ENCODE assay signal across 16 cellular contexts in genomic region chr1:85319488-85319887, GRCh38. TPM values are rescaled to one million over a fixed set of nuclear protein-coding genes. Genes with fewer than 3 reads are reported as not detected.
A peak's percentile ranks its signal among the peaks of the same experiment; 100 is the strongest.
DNase-seq lines count a peak whose midpoint lies in the region; ATAC-seq and TF ChIP-seq lines count a peak whose summit lies in the region.
"Had no signal": no experiment of that assay in that cellular context is flagged by ENCODE, and none has a peak within 500 bp of the region (broad histone marks: within the 10 kb centered on the region; RNA-seq: fewer than 3 reads in every experiment).

No MANE protein-coding gene starts in this region.

- H3K79me2 ChIP-seq in fibroblast of lung (ENCODE audit: control insufficient read depth, insufficient read depth, low read length) = peaks cover 3% of the 10 kb centered on the region

- peaks cover 6% of the 10 kb centered on the region for H3K4me1 Mint-ChIP-seq in T-helper 2 cell treated with Interferon-gamma antibody and Interleukin-4, amounts not matched to agents 5 μg/mL and 100 μg/mL, for 36 hours (ENCODE audit: low read depth)

- no peaks in the 10 kb centered on the region for H3K36me3 ChIP-seq in fibroblast of lung (ENCODE audit: control insufficient read depth, insufficient read depth, low read length)
- H3K36me3 ChIP-seq: Peyer's patch had no signal

- H2AFZ ChIP-seq in fibroblast of lung (ENCODE audit: low read length) = no peak overlapping the region

- H3K4me2 ChIP-seq in fibroblast of lung (ENCODE audit: extremely low read depth, insufficient read depth, low read length) = no peak overlapping the region

- no peak overlapping the region for H3K27ac Mint-ChIP-seq in T-helper 2 cell treated with Interferon-gamma antibody and Interleukin-4, amounts not matched to agents 5 μg/mL and 100 μg/mL, for 36 hours

- no peaks in the 10 kb centered on the region for H3K9me3 ChIP-seq in fibroblast of lung (ENCODE audit: control insufficient read depth, insufficient read depth, low read depth, low read length)
- H3K9me3 ChIP-seq: Peyer's patch had no signal

- TF ChIP-seq CTCF in fibroblast of lung (conservative IDR thresholded peaks at IDR 0.05 in 1 of 2, IDR thresholded peaks at IDR 0.05 in 1 of 2; ENCODE audit: low read depth in 1 of 2, low read length in 2 of 2) = no peak

- peak; percentile 31 for ATAC-seq in SK-N-SH treated with all-trans-retinoic acid at 6 μM for 48 hours
- ATAC-seq in HG02763 (IDR thresholded peaks at IDR 0.05; ENCODE audit: unreplicated experiment) = no peak
- ATAC-seq: GM12878 had no signal

- peak overlapping the region; percentile 90 for H3K27ac ChIP-seq in fibroblast of lung (ENCODE audit: insufficient read depth, low read length)
- H3K27ac ChIP-seq: Peyer's patch had no signal

- H3K27me3 Mint-ChIP-seq in T-helper 2 cell treated with Interferon-gamma antibody and Interleukin-4, amounts not matched to agents 5 μg/mL and 100 μg/mL, for 36 hours (ENCODE audit: low read depth) = peaks cover 55% of the 10 kb centered on the region

- H3K4me3 Mint-ChIP-seq in T-helper 2 cell treated with Interferon-gamma antibody and Interleukin-4, amounts not matched to agents 5 μg/mL and 100 μg/mL, for 36 hours = no peak overlapping the region

- no peak overlapping the region for H3K4me3 ChIP-seq in fibroblast of lung (replicated peaks in 1 of 4; ENCODE audit: control extremely low read depth in 1 of 4, insufficient read depth in 1 of 4, low read depth in 3 of 4, low read length in 4 of 4)
- H3K4me3 ChIP-seq: GM12878, Peyer's patch had no signal

- H4K20me1 ChIP-seq in fibroblast of lung (ENCODE audit: control insufficient read depth, extremely low read depth, insufficient read depth, low read length) = no peaks in the 10 kb centered on the region

- H3K9ac ChIP-seq in fibroblast of lung (ENCODE audit: insufficient read depth, low read length) = no peak overlapping the region

- no peaks in the 10 kb centered on the region for H3K36me3 Mint-ChIP-seq in T-helper 2 cell treated with Interferon-gamma antibody and Interleukin-4, amounts not matched to agents 5 μg/mL and 100 μg/mL, for 36 hours (ENCODE audit: low read depth)

- peak; percentile 78 for DNase-seq in GM04504 (ENCODE audit: low read depth)
- DNase-seq in fibroblast of lung (ENCODE audit: low read depth in 2 of 2) = no peak
- no peak for DNase-seq in T-helper 2 cell treated with Interferon-gamma antibody and Interleukin-4, amounts not matched to agents 5 μg/mL and 100 μg/mL, for 36 hours (ENCODE audit: low spot score)
- DNase-seq in amygdala (lab: John Stamatoyannopoulos, UW) = no peak
- DNase-seq in H4 (ENCODE audit: low spot score) = no peak
- DNase-seq: C1 segment of cervical spinal cord, DMS153, GOT3, Kasumi-1, NCI-H2029, NCI-H510A, Peyer's patch, SHP77 treated with DMSO at 0.1 percent for 48 hours had no signal

- no peaks in the 10 kb centered on the region for H3K27me3 ChIP-seq in fibroblast of lung (ENCODE audit: control insufficient read depth, insufficient read depth, low read length)
- H3K27me3 ChIP-seq: Peyer's patch had no signal

- H3K9me3 Mint-ChIP-seq in T-helper 2 cell treated with Interferon-gamma antibody and Interleukin-4, amounts not matched to agents 5 μg/mL and 100 μg/mL, for 36 hours = no peaks in the 10 kb centered on the region

- H3K4me1 ChIP-seq in fibroblast of lung (ENCODE audit: control insufficient read depth, extremely low read depth, insufficient read depth, low read length) = peaks cover 38% of the 10 kb centered on the region
- H3K4me1 ChIP-seq: Peyer's patch had no signal

TF ChIP-seq in SK-N-SH treated with all-trans-retinoic acid at 6 μM for 48 hours, 23 proteins besides CTCF, POLR2A, EP300 and RAD21:
- TF ChIP-seq ZNF565 (CRISPR knock-in tag; conservative IDR thresholded peaks at IDR 0.05; ENCODE audit: low read depth) = no peak
- no peak for TF ChIP-seq ZFP30 (CRISPR knock-in tag; IDR thresholded peaks at IDR 0.05)
- no peak for TF ChIP-seq OSR1 (CRISPR knock-in tag; IDR thresholded peaks at IDR 0.05)
- TF ChIP-seq ZC3H10 (CRISPR knock-in tag; IDR thresholded peaks at IDR 0.05) = no peak
- no peak for TF ChIP-seq ZFP3 (CRISPR knock-in tag; IDR thresholded peaks at IDR 0.05)
- no peak for TF ChIP-seq GLIS3 (CRISPR knock-in tag; IDR thresholded peaks at IDR 0.05)
- no peak for TF ChIP-seq ESRRG (CRISPR knock-in tag; IDR thresholded peaks at IDR 0.05)
TF ChIP-seq in SK-N-SH treated with all-trans-retinoic acid at 6 μM for 48 hours: peak in this region for 0.

RNA-seq across cellular contexts. Expression of gene BCL10, which starts 43.1 kb away (rescaled TPM):
- 21.3 and 30.2 TPM in 2 replicates for total RNA-seq in fibroblast of lung
- polyA plus RNA-seq in fibroblast of lung = 18.8 and 20.1 TPM in 2 replicates
- 20.1 and 20.2 TPM in 2 replicates for polyA plus RNA-seq in fibroblast of lung (2012)
- polyA minus RNA-seq in fibroblast of lung (ENCODE audit: low replicate concordance) = 13.4 and 17.8 TPM in 2 replicates
- total RNA-seq in H4 (2014; rRNA removed; shearing (Covaris generic)) = 13.1 and 19.8 TPM in 2 replicates
